Comparison of ENCODE assay signal across 11 cellular contexts in genomic region chr11:33775832-33776231, GRCh38. TPM values are rescaled to one million over a fixed set of nuclear protein-coding genes. Genes with fewer than 3 reads are reported as not detected.
DNase-seq lines count a peak whose midpoint lies in the region; ATAC-seq and FAIRE-seq lines count a peak whose summit lies in the region.
"Had no signal": no experiment of that assay in that cellular context is flagged by ENCODE, and none has a peak within 500 bp of the region (broad histone marks: within the 10 kb centered on the region; RNA-seq: fewer than 3 reads in every experiment).

No MANE protein-coding gene starts in this region.

- H3K4me1 Mint-ChIP-seq in natural killer cell treated with Interleukin-12 subunit alpha and Interleukin-12 subunit beta and Interleukin-15 and Interleukin-18, amount 100 ng/mL, for 72 hours (ENCODE audit: low read depth in 2 of 2): peaks cover 30 to 36% of the 10 kb centered on the region in 2 donors

- ATAC-seq in GM18498 (IDR thresholded peaks at IDR 0.05; ENCODE audit: unreplicated experiment) (peak; percentile 28), GM21529 (IDR thresholded peaks at IDR 0.05; ENCODE audit: unreplicated experiment) (peak; percentile 34)
- no peak for ATAC-seq in natural killer cell treated with Interleukin-12 subunit alpha and Interleukin-12 subunit beta and Interleukin-15 and Interleukin-18, amount 100 ng/mL, for 72 hours

- H3K27me3 Mint-ChIP-seq in natural killer cell treated with Interleukin-12 subunit alpha and Interleukin-12 subunit beta and Interleukin-15 and Interleukin-18, amount 100 ng/mL, for 72 hours: peaks cover 16 to 33% of the 10 kb centered on the region in 2 donors

- FAIRE-seq in RCC 7860 (lab: Jason Lieb, UNC): peak; percentile 62
- FAIRE-seq: colon, G401.6 had no signal

- peak overlapping the region in 1 of 2 donors; percentile 71 for H3K27ac Mint-ChIP-seq in natural killer cell treated with Interleukin-12 subunit alpha and Interleukin-12 subunit beta and Interleukin-15 and Interleukin-18, amount 100 ng/mL, for 72 hours

- DNase-seq in RCC 7860 (ENCODE audit: low spot score) (no peak), AML-193 (lab: John Stamatoyannopoulos, UW) (no peak), HuH-7 (ENCODE audit: low spot score) (no peak), SW480 (ENCODE audit: low spot score) (no peak)
- DNase-seq in natural killer cell treated with Interleukin-12 subunit alpha and Interleukin-12 subunit beta and Interleukin-15 and Interleukin-18, amount 100 ng/mL, for 72 hours (ENCODE audit: low spot score): no peak
- DNase-seq: Peyer's patch, retina had no signal

- no peaks in the 10 kb centered on the region for H3K9me3 Mint-ChIP-seq in natural killer cell treated with Interleukin-12 subunit alpha and Interleukin-12 subunit beta and Interleukin-15 and Interleukin-18, amount 100 ng/mL, for 72 hours

- H3K4me3 Mint-ChIP-seq in natural killer cell treated with Interleukin-12 subunit alpha and Interleukin-12 subunit beta and Interleukin-15 and Interleukin-18, amount 100 ng/mL, for 72 hours: peak overlapping the region; percentile 95

- no peaks in the 10 kb centered on the region for H3K36me3 Mint-ChIP-seq in natural killer cell treated with Interleukin-12 subunit alpha and Interleukin-12 subunit beta and Interleukin-15 and Interleukin-18, amount 100 ng/mL, for 72 hours

RNA-seq across cellular contexts. Expression of gene FBXO3, which starts 1.5 kb away (rescaled TPM):
- 10 to 100 TPM; 20.8 to 25.1 TPM for total RNA-seq in natural killer cell treated with Interleukin-12 subunit alpha and Interleukin-12 subunit beta and Interleukin-15 and Interleukin-18, amount 100 ng/mL, for 72 hours

RNA-seq across cellular contexts. Expression of gene CD59, which starts 39.6 kb away (rescaled TPM):
- total RNA-seq in natural killer cell treated with Interleukin-12 subunit alpha and Interleukin-12 subunit beta and Interleukin-15 and Interleukin-18, amount 100 ng/mL, for 72 hours: 10 to 100 TPM; 15.5 to 23.2 TPM

Comparison
In these comparisons a context has a peak if more than half of its experiments do, and no peak if none do; other contexts are left out.
1. ATAC-seq: peak in GM18498 (single experiment) and GM21529 (single experiment); none in natural killer cell treated with Interleukin-12 subunit alpha and Interleukin-12 subunit beta and Interleukin-15 and Interleukin-18, amount 100 ng/mL, for 72 hours (0 of 2).